ENCODE assay signal across 8 cellular contexts in genomic region chr12:19757317-19757877, GRCh38.
DNase-seq lines count a peak whose midpoint lies in the region; FAIRE-seq and TF ChIP-seq lines count a peak whose summit lies in the region.

No MANE protein-coding gene starts in this region.

- in situ Hi-C loops in GM13977 (cut with MboI; ENCODE audit: low pct_unique_long_range_greater_than_20kb, low sequenced_read_pairs, unreplicated experiment) = no loop called here

- DNase-seq in A172 (ENCODE audit: low spot score) (peak; percentile 33), GM13977 (ENCODE audit: low spot score) (no peak), NCI-H1694 treated with DMSO at 0.1 percent for 48 hours (lab: John Stamatoyannopoulos, UW) (peak; percentile 71), bronchial epithelial cell (ENCODE audit: low read depth) (peak; percentile 45), medulla oblongata (ENCODE audit: extremely low spot score) (peak; percentile 25), hypothalamus (lab: John Stamatoyannopoulos, UW) (no peak)
- DNase-seq in stimulated activated CD8-positive, alpha-beta memory T cell treated with anti-CD3 and anti-CD28 coated beads, Interleukin-4, amount 100 ng/mL, for 48 hours = no peak
- DNase-seq in stimulated activated CD4-positive, alpha-beta T cell treated with anti-CD3 and anti-CD28 coated beads, Interleukin-15, amount 100 ng/mL, for 24 hours = no peak

- no peak overlapping the region for H3K4me3 ChIP-seq in bronchial epithelial cell (ENCODE audit: low read depth, low read length)

- H3K27me3 ChIP-seq in bronchial epithelial cell (ENCODE audit: control insufficient read depth, insufficient read depth, low read length) = no peaks in the 10 kb centered on the region

- H3K36me3 ChIP-seq in bronchial epithelial cell (ENCODE audit: control insufficient read depth, insufficient read depth, low read length) = no peaks in the 10 kb centered on the region

- peak; percentile 72 for TF ChIP-seq CTCF in GM13977 (IDR thresholded peaks at IDR 0.05; ENCODE audit: extremely low read depth, insufficient read depth, missing control alignments)
- TF ChIP-seq CTCF in bronchial epithelial cell (IDR thresholded peaks at IDR 0.05; ENCODE audit: insufficient read depth, low read length, severe bottlenecking) = peak; percentile 56

- no peak for FAIRE-seq in bronchial epithelial cell (lab: Jason Lieb, UNC)

Comparison
In these comparisons a context has a peak if more than half of its experiments do, and no peak if none do; other contexts are left out.
1. DNase-seq: peak in A172 (single experiment), NCI-H1694 treated with DMSO at 0.1 percent for 48 hours (single experiment), bronchial epithelial cell (single experiment) and medulla oblongata (single experiment); none in GM13977 (single experiment), stimulated activated CD8-positive, alpha-beta memory T cell treated with anti-CD3 and anti-CD28 coated beads, Interleukin-4, amount 100 ng/mL, for 48 hours (single experiment), stimulated activated CD4-positive, alpha-beta T cell treated with anti-CD3 and anti-CD28 coated beads, Interleukin-15, amount 100 ng/mL, for 24 hours (single experiment) and hypothalamus (0 of 51).